16 cellular contexts compared by ENCODE assay signal in genomic region chr10:78182841-78183240, GRCh38.
DNase-seq lines count a peak whose midpoint lies in the region; ATAC-seq and TF ChIP-seq lines count a peak whose summit lies in the region.
"Had no signal": no experiment of that assay in that cellular context is flagged by ENCODE, and none has a peak within 500 bp of the region (broad histone marks: within the 10 kb centered on the region; RNA-seq: fewer than 3 reads in every experiment).

No MANE protein-coding gene starts in this region.

- WGBS in neuronal stem cell (ENCODE audit: extremely low coverage in 2 of 2, insufficient read length in 2 of 2, insufficient replicate concordance in 1 of 2), 2 donors, result no CpG with 5 or more reads among the region's 1 CpG

- peak overlapping the region; percentile 8 for H2BK12ac ChIP-seq in neuronal stem cell (ENCODE audit: low read length)

- no peak for TF ChIP-seq CTCF in Loucy (conservative IDR thresholded peaks at IDR 0.05; ENCODE audit: low read length)

- DNase-seq in UCSD-AML1 (lab: John Stamatoyannopoulos, UW; ENCODE audit: unreplicated experiment), result peak; percentile 34
- DNase-seq in neuronal stem cell (ENCODE audit: low spot score), result no peak
- no peak for DNase-seq in NCI-H1436 (lab: John Stamatoyannopoulos, UW)
- no peak for DNase-seq in GM03348 (ENCODE audit: low spot score)
- DNase-seq: C1 segment of cervical spinal cord; Calu3; CD4-positive, alpha-beta memory T cell; COR-L47; DMS53; DMS79 treated with DMSO at 0.1 percent for 48 hours; GF-D8; H9 had no signal

- H3K9me2 ChIP-seq in Loucy (replicated peaks; ENCODE audit: low read depth, low read length), result no peaks in the 10 kb centered on the region

- peaks cover 20% of the 10 kb centered on the region for H3K4me1 ChIP-seq in Loucy (ENCODE audit: insufficient read depth, low read length, poor library complexity, severe bottlenecking)
- H3K4me1 ChIP-seq in neuronal stem cell (ENCODE audit: control insufficient read depth in 2 of 2, insufficient read depth in 1 of 2, low read depth in 1 of 2, low read length in 2 of 2), result peaks cover 7 to 20% of the 10 kb centered on the region in 2 donors

- no peak overlapping the region for H2AFZ ChIP-seq in Loucy (ENCODE audit: low read length)
- no peak overlapping the region for H2AFZ ChIP-seq in neuronal stem cell (ENCODE audit: low read length)
- H2AFZ ChIP-seq: GM23338 had no signal

- H2BK15ac ChIP-seq in neuronal stem cell (ENCODE audit: low read length), result peak overlapping the region; percentile 30

- H2AK5ac ChIP-seq in neuronal stem cell (ENCODE audit: low read depth, low read length), result no peak overlapping the region

- no peak overlapping the region for H3K27ac ChIP-seq in neuronal stem cell (replicated peaks; ENCODE audit: low read length)

- H3K9ac ChIP-seq in Loucy (ENCODE audit: low read depth, low read length, poor library complexity, severe bottlenecking) (peak overlapping the region; percentile 30), neuronal stem cell (ENCODE audit: low read depth, low read length, poor library complexity) (no peak overlapping the region)

- H3K14ac ChIP-seq in neuronal stem cell (ENCODE audit: low read length), result peak overlapping the region; percentile 6

- H3K4me3 ChIP-seq in Loucy (ENCODE audit: low read length, poor library complexity, severe bottlenecking) (no peak overlapping the region), neuronal stem cell (ENCODE audit: low read length in 2 of 2) (no peak overlapping the region)
- H3K4me3 ChIP-seq: GM23338 had no signal

- no peaks in the 10 kb centered on the region for H3F3A ChIP-seq in Loucy (ENCODE audit: low read depth)

- H2BK120ac ChIP-seq in neuronal stem cell (ENCODE audit: low read depth, low read length), result no peak overlapping the region

- H4K91ac ChIP-seq in neuronal stem cell (ENCODE audit: low read depth, low read length, poor library complexity), result no peak overlapping the region

- H3K9me3 ChIP-seq in Loucy (ENCODE audit: insufficient read depth, low read depth, low read length) (no peaks in the 10 kb centered on the region), neuronal stem cell (replicated peaks in 1 of 2; ENCODE audit: control insufficient read depth in 2 of 2, insufficient read depth in 1 of 2, low read depth in 1 of 2, low read length in 2 of 2) (no peaks in the 10 kb centered on the region)

- H3K18ac ChIP-seq in neuronal stem cell (ENCODE audit: low read length), result no peak overlapping the region

- H3K36me3 ChIP-seq in Loucy (ENCODE audit: insufficient read depth, low read length) (no peaks in the 10 kb centered on the region), neuronal stem cell (replicated peaks in 1 of 2; ENCODE audit: control insufficient read depth in 2 of 2, insufficient read depth in 2 of 2, low read length in 2 of 2) (no peaks in the 10 kb centered on the region)

- no peaks in the 10 kb centered on the region for H4K20me1 ChIP-seq in Loucy (ENCODE audit: insufficient read depth, low read length, poor library complexity, severe bottlenecking)

- H3K4me2 ChIP-seq in Loucy (ENCODE audit: low read depth, low read length, poor library complexity, severe bottlenecking) (no peak overlapping the region), neuronal stem cell (ENCODE audit: insufficient read depth, low read length, poor library complexity, severe bottlenecking) (no peak overlapping the region)
- H3K4me2 ChIP-seq: GM23338 had no signal

- H3K79me2 ChIP-seq in Loucy (ENCODE audit: insufficient read depth, low read length), result no peaks in the 10 kb centered on the region

- H2BK5ac ChIP-seq in neuronal stem cell (ENCODE audit: low read length), result no peak overlapping the region

- no peak overlapping the region for H3K4ac ChIP-seq in neuronal stem cell (ENCODE audit: low read length)

- H3K27me3 ChIP-seq in Loucy (ENCODE audit: insufficient read depth, low read length, poor library complexity, severe bottlenecking) (no peaks in the 10 kb centered on the region), neuronal stem cell (ENCODE audit: control insufficient read depth in 3 of 3, insufficient read depth in 3 of 3, low read depth in 1 of 3, low read length in 3 of 3) (peaks cover 0 to 11% (median 0%) of the 10 kb centered on the region in 3 experiments)

- ATAC-seq in GM19035 (IDR thresholded peaks at IDR 0.05; ENCODE audit: unreplicated experiment), result no peak
- ATAC-seq: GM23338, HCT116 had no signal

- no peak overlapping the region for H3K23ac ChIP-seq in neuronal stem cell (ENCODE audit: low read depth, low read length, poor library complexity)

- peak overlapping the region; percentile 84 for H4K8ac ChIP-seq in neuronal stem cell (ENCODE audit: low read depth, low read length)

- no peaks in the 10 kb centered on the region for H3K79me1 ChIP-seq in neuronal stem cell (ENCODE audit: low read depth, low read length)
